ENCODE assay signal across 26 cellular contexts in the genomic region with DNA sequence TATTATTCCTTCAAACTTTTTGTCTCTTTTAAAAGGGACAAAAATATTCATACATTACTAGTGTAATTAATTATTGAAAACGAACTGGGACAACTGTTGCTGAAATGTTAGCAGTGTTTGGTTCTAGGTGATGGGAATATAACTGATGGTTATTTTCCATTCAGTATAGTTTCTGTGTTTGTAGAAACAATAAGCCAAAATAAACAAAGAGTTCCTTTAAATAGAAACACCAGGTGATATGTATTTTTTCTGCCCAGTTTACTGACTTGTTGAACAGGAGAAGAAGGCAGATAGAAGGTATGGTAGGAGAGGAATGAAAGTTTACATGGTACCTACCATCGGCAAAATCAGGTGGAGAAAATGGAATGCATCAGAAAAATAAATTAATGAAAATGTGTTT.
"Had no signal": no experiment of that assay in that cellular context is flagged by ENCODE, and none has a peak within 500 bp of the region (broad histone marks: within the 10 kb centered on the region; RNA-seq: fewer than 3 reads in every experiment).

No MANE protein-coding gene starts in this region.

- DNase-seq: activated B cell treated with CpG ODN at 0.5 μM for 24 hours; activated CD4-positive, alpha-beta memory T cell treated with anti-CD3 and anti-CD28 coated beads for 36 hours; activated CD4-positive, alpha-beta T cell treated with anti-CD3 and anti-CD28 coated beads for 48 hours; activated CD4-positive, alpha-beta T cell treated with anti-CD3 and anti-CD28 coated beads, Interleukin-2, amount 50 U/mL, for 1 hour; activated CD8-positive, alpha-beta memory T cell treated with anti-CD3 and anti-CD28 coated beads, Interleukin-2, amount 10 ng/mL, durations not matched to agents 7 days and 5 days; activated CD8-positive, alpha-beta memory T cell treated with anti-CD3 and anti-CD28 coated beads, Interleukin-2, amount 50 U/mL, for 4 hours; activated CD8-positive, alpha-beta T cell treated with anti-CD3 and anti-CD28 coated beads, Interleukin-2, amount 10 ng/mL, durations not matched to agents 7 days and 5 days; activated effector memory CD4-positive, alpha-beta T cell treated with anti-CD3 and anti-CD28 coated beads, Interleukin-2, amount 50 U/mL, for 16 hours; activated naive CD4-positive, alpha-beta T cell treated with anti-CD3 and anti-CD28 coated beads for 36 hours; activated naive CD8-positive, alpha-beta T cell treated with anti-CD3 and anti-CD28 coated beads for 36 hours; activated naive CD8-positive, alpha-beta T cell treated with anti-CD3 and anti-CD28 coated beads, Interleukin-2, amount 50 U/mL, for 24 hours; activated T-cell treated with anti-CD3 and anti-CD28 coated beads, Interleukin-2, amount 50 U/mL, for 1 hour; activated T-cell treated with anti-CD3 and anti-CD28 coated beads, Interleukin-2, amount 50 U/mL, for 48 hours; adrenal gland; amygdala; aorta; central memory CD4-positive, alpha-beta T cell; cerebellar nuclear complex; colonic mucosa; effector CD8-positive, alpha-beta T cell; esophagus squamous epithelium; foreskin melanocyte; heart right ventricle; T-helper 17 cell; T1000; WERI-Rb-1 had no signal
